Comparison of ENCODE assay signal across 1 cellular context in genomic region chr2:10448208-10448645, GRCh38.
A peak's percentile ranks its signal among the peaks of the same experiment; 100 is the strongest.
TF ChIP-seq lines count a peak whose summit lies in the region.

ODC1 (minus strand) TSS chr2:10448327; CDS start chr2:10445032, 3,295 bp downstream.

TF ChIP-seq in K562, 482 proteins besides CTCF, POLR2A, EP300 and RAD21 (continued from another document and continues in another):
- TF ChIP-seq DLX4 (CRISPR knock-in tag; IDR thresholded peaks at IDR 0.05), result no peak
- TF ChIP-seq BCLAF1 (IDR thresholded peaks at IDR 0.05; ENCODE audit: borderline replicate concordance in 1 of 2, control insufficient read depth in 1 of 2, low read depth in 2 of 2, low read length in 1 of 2), result no peak
- no peak for TF ChIP-seq ZNF184 (CRISPR knock-in tag; IDR thresholded peaks at IDR 0.05)
- no peak for TF ChIP-seq ZNF75A (CRISPR knock-in tag; IDR thresholded peaks at IDR 0.05)
- TF ChIP-seq TBP (optimal IDR thresholded peaks at IDR 0.05; ENCODE audit: low read depth, low read length), result no peak
- TF ChIP-seq ZNF239 (CRISPR knock-in tag; IDR thresholded peaks at IDR 0.05), result no peak
- no peak for TF ChIP-seq FOS (IDR thresholded peaks at IDR 0.05; ENCODE audit: extremely low read depth, insufficient read length)
- no peak for TF ChIP-seq ZNF699 (CRISPR knock-in tag; IDR thresholded peaks at IDR 0.05; ENCODE audit: insufficient replicate concordance)
- peak in 1 of 3 experiments; percentile 1 for TF ChIP-seq YY1 (IDR thresholded peaks at IDR 0.05; ENCODE audit: borderline replicate concordance in 1 of 3, control insufficient read depth in 1 of 3, extremely low read depth in 1 of 3, insufficient read depth in 3 of 3, insufficient read length in 1 of 3, insufficient replicate concordance in 2 of 3, low read depth in 1 of 3, low read length in 2 of 3)
- peak; percentile 30; the same call in 1 of the 2 replicates for TF ChIP-seq ZNF449 (CRISPR knock-in tag; IDR thresholded peaks at IDR 0.05)
- no peak for TF ChIP-seq ZNF589 (CRISPR knock-in tag; IDR thresholded peaks at IDR 0.05; ENCODE audit: low read depth)
- TF ChIP-seq MBD2 (IDR thresholded peaks at IDR 0.05; ENCODE audit: borderline replicate concordance, low read depth), result no peak
- TF ChIP-seq SREBF1 (IDR thresholded peaks at IDR 0.05; ENCODE audit: borderline replicate concordance, low read depth, low read length), result no peak
- TF ChIP-seq GTF3C2 (IDR thresholded peaks at IDR 0.05; ENCODE audit: borderline replicate concordance, extremely low read depth, insufficient read length), result no peak
- TF ChIP-seq ZNF695 (CRISPR knock-in tag; IDR thresholded peaks at IDR 0.05), result no peak
- TF ChIP-seq PCBP2 (IDR thresholded peaks at IDR 0.05; ENCODE audit: low read depth, low read length, poor library complexity, severe bottlenecking), result no peak
- TF ChIP-seq TEAD2 (tag; IDR thresholded peaks at IDR 0.05), result no peak
- TF ChIP-seq HNRNPL (IDR thresholded peaks at IDR 0.05; ENCODE audit: low read depth, low read length), result no peak
- no peak for TF ChIP-seq C11orf30 (IDR thresholded peaks at IDR 0.05; ENCODE audit: low read depth)
- no peak for TF ChIP-seq DMBX1 (CRISPR knock-in tag; IDR thresholded peaks at IDR 0.05; ENCODE audit: borderline replicate concordance)
- TF ChIP-seq ZNF212 (CRISPR knock-in tag; IDR thresholded peaks at IDR 0.05), result no peak
- no peak for TF ChIP-seq RNF219 (CRISPR knock-in tag; IDR thresholded peaks at IDR 0.05)
- TF ChIP-seq ZFP1 (CRISPR knock-in tag; IDR thresholded peaks at IDR 0.05), result no peak
- TF ChIP-seq CCAR2 (IDR thresholded peaks at IDR 0.05; ENCODE audit: low read depth, low read length), result no peak
- TF ChIP-seq ARNT (IDR thresholded peaks at IDR 0.05), result no peak
- no peak for TF ChIP-seq ZNF311 (CRISPR knock-in tag; IDR thresholded peaks at IDR 0.05)
- no peak for TF ChIP-seq NR4A1 (CRISPR knock-in tag; IDR thresholded peaks at IDR 0.05)
- TF ChIP-seq NR4A1 (tag; IDR thresholded peaks at IDR 0.05), result no peak
- no peak for TF ChIP-seq ZNF143 (CRISPR knock-in tag; IDR thresholded peaks at IDR 0.05)
- TF ChIP-seq ELF4 (CRISPR knock-in tag; IDR thresholded peaks at IDR 0.05), result no peak
- no peak for TF ChIP-seq LARP7 (IDR thresholded peaks at IDR 0.05)
- TF ChIP-seq MXD1 (CRISPR knock-in tag; IDR thresholded peaks at IDR 0.05; ENCODE audit: borderline replicate concordance, poor library complexity, severe bottlenecking), result no peak
- TF ChIP-seq GABPB1 (CRISPR knock-in tag; IDR thresholded peaks at IDR 0.05), result no peak
- TF ChIP-seq FOXP4 (CRISPR knock-in tag; IDR thresholded peaks at IDR 0.05; ENCODE audit: borderline replicate concordance), result no peak
- TF ChIP-seq FOXP1 (CRISPR knock-in tag; IDR thresholded peaks at IDR 0.05), result no peak
- TF ChIP-seq HLTF (IDR thresholded peaks at IDR 0.05), result no peak
- TF ChIP-seq ATF2 (CRISPR knock-in tag; IDR thresholded peaks at IDR 0.05), result no peak
- TF ChIP-seq BHLHE40 (IDR thresholded peaks at IDR 0.05; ENCODE audit: low read length), result no peak
- TF ChIP-seq E2F6 (IDR thresholded peaks at IDR 0.05; ENCODE audit: borderline replicate concordance in 1 of 2, extremely low read depth in 1 of 2, insufficient read depth in 1 of 2, insufficient read length in 1 of 2, low read depth in 1 of 2, low read length in 1 of 2, poor library complexity in 1 of 2, severe bottlenecking in 1 of 2), result peak in 1 of 2 experiments; percentile 2
- no peak for TF ChIP-seq PRPF4 (IDR thresholded peaks at IDR 0.05; ENCODE audit: insufficient read depth, low read depth, low read length, poor library complexity, severe bottlenecking)
- no peak for TF ChIP-seq LEF1 (IDR thresholded peaks at IDR 0.05)
- no peak for TF ChIP-seq ATF6 (CRISPR knock-in tag; IDR thresholded peaks at IDR 0.05)
- TF ChIP-seq SMAD4 (CRISPR knock-in tag; conservative IDR thresholded peaks at IDR 0.05), result peak; percentile 74
- no peak for TF ChIP-seq RBM14 (IDR thresholded peaks at IDR 0.05; ENCODE audit: borderline replicate concordance, insufficient read depth, low read depth, low read length)
- no peak for TF ChIP-seq RBBP5 (IDR thresholded peaks at IDR 0.05; ENCODE audit: borderline replicate concordance, insufficient read depth, low read length, poor library complexity, severe bottlenecking)
- no peak for TF ChIP-seq CBX2 (IDR thresholded peaks at IDR 0.05; ENCODE audit: insufficient read depth, low read length, poor library complexity, severe bottlenecking)
- no peak for TF ChIP-seq ETV6 (IDR thresholded peaks at IDR 0.05; ENCODE audit: borderline replicate concordance in 1 of 2, low read depth in 2 of 2, low read length in 1 of 2)
- TF ChIP-seq ETV6 (CRISPR knock-in tag; IDR thresholded peaks at IDR 0.05; ENCODE audit: borderline replicate concordance), result no peak
